In the genomic region with DNA sequence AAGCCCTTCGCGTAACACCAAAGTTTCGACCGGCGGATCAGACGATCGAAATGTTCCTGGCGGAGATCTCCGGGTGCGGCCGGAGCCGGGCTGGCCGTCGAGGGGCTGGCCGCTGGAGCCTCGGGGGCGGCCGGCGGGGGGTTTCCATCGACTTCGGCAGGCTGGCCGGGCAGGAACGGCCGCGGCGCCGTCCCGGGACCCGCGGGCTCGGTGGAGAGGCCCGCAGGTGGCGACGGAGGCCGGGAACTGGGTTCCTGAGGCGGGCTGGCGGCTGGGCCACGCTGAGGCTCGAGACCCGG, we compare ENCODE assay signal across 10 cellular contexts. TPM values are rescaled to one million over a fixed set of nuclear protein-coding genes. Genes with fewer than 3 reads are reported as not detected.
DNase-seq lines count a peak whose midpoint lies in the region; ATAC-seq, FAIRE-seq and TF ChIP-seq lines count a peak whose summit lies in the region.
"Had no signal": no experiment of that assay in that cellular context is flagged by ENCODE, and none has a peak within 500 bp of the region (broad histone marks: within the 10 kb centered on the region; RNA-seq: fewer than 3 reads in every experiment).

No MANE protein-coding gene starts in this region.

- H3K4me1 ChIP-seq in PC-9 (replicated peaks; ENCODE audit: insufficient read depth) (peaks cover 23% of the 10 kb centered on the region), right cardiac atrium (ENCODE audit: control insufficient read depth, insufficient read depth, low read length) (peaks cover 2% of the 10 kb centered on the region), small intestine (ENCODE audit: control insufficient read depth in 2 of 2, insufficient read depth in 1 of 2, low read depth in 1 of 2, low read length in 1 of 2) (no peaks in the 10 kb centered on the region)

- no TSS peak for BruUV-seq in PC-9 (replicated peaks; lab: Mats Ljungman, UMichigan)

- WGBS in right cardiac atrium: 1% methylated on average over 40 of the region's 40 CpGs
- 0 to 1% (median 1%) methylated on average over 14 to 40 of the region's 40 CpGs for WGBS in small intestine, 3 donors

- peaks cover 13% of the 10 kb centered on the region for H3F3A ChIP-seq in PC-9 (ENCODE audit: insufficient read depth, low read depth)

- H3K4me3 ChIP-seq in PC-9 (peak overlapping the region; percentile 95), right cardiac atrium (ENCODE audit: low read length) (peak overlapping the region; percentile 82), small intestine (ENCODE audit: low read depth in 1 of 2, low read length in 2 of 2) (peak overlapping the region in 1 of 2 donors; percentile 67)

- H3K36me3 ChIP-seq in PC-9 (ENCODE audit: low read depth) (no peaks in the 10 kb centered on the region), small intestine (ENCODE audit: control insufficient read depth in 2 of 2, insufficient read depth in 2 of 2, low read length in 2 of 2) (no peaks in the 10 kb centered on the region)
- H3K36me3 ChIP-seq: uterus had no signal

- FAIRE-seq in small intestine (lab: Jason Lieb, UNC): no peak
- FAIRE-seq: TTC549 had no signal

- ATAC-seq in right cardiac atrium: peak in 1 of 2 donors; percentile 1

- intact Hi-C loops in PC-9 (cut with micrococcal nuclease; ENCODE audit: unreplicated experiment) (loop anchor here (2.0 to 10.0 kb wide), 2 partner anchors 29 to 571 kb away; no protein-coding TSS in a partner anchor), right cardiac atrium (cut with DNase I) (loop anchor here in 2 of 4 donors (5.0 to 10.0 kb wide), 2 partner anchors 61 to 166 kb away; partner anchors contain the start of gene CISD3 (in 1 of the 2))

- H3K4me2 ChIP-seq in PC-9: peak overlapping the region; percentile 92

- H3K9me2 ChIP-seq in PC-9 (ENCODE audit: insufficient read depth): no peaks in the 10 kb centered on the region

- H3K27ac ChIP-seq in PC-9 (no peak overlapping the region), right cardiac atrium (ENCODE audit: low read length) (no peak overlapping the region), small intestine (ENCODE audit: low read depth in 1 of 2, low read length in 1 of 2) (no peak overlapping the region)
- H3K27ac ChIP-seq: uterus had no signal

- no peak for TF ChIP-seq CTCF in PC-9 (conservative IDR thresholded peaks at IDR 0.05)

- DNase-seq in DMS53 (lab: John Stamatoyannopoulos, UW) (peak; percentile 54), DMS53 treated with DMSO at 0.1 percent for 48 hours (lab: John Stamatoyannopoulos, UW; ENCODE audit: unreplicated experiment) (no peak), PC-9 (no peak), right cardiac atrium (peak; percentile 27 to 69 (median 60)), small intestine (peak; percentile 11), anterior cingulate cortex (lab: John Stamatoyannopoulos, UW) (no peak), COR-L47 (lab: John Stamatoyannopoulos, UW) (no peak), SHP77 treated with DMSO at 0.1 percent for 48 hours (lab: John Stamatoyannopoulos, UW) (no peak)

- no peaks in the 10 kb centered on the region for H4K20me1 ChIP-seq in PC-9 (ENCODE audit: insufficient read depth)

- no peaks in the 10 kb centered on the region for H3K9me3 ChIP-seq in PC-9 (ENCODE audit: insufficient read depth, low read depth)
- no peaks in the 10 kb centered on the region for H3K9me3 ChIP-seq in right cardiac atrium (ENCODE audit: control insufficient read depth, low read length)
- no peaks in the 10 kb centered on the region for H3K9me3 ChIP-seq in small intestine (ENCODE audit: control insufficient read depth, low read depth)
- H3K9me3 ChIP-seq: uterus had no signal

- H3K79me2 ChIP-seq in PC-9 (ENCODE audit: low read depth): 0 out of 2 replicates have a peak, but pooled peaks cover 4% of the 10 kb centered on the region

- peak overlapping the region; percentile 91 for H2AFZ ChIP-seq in PC-9

- CTCF ChIA-PET in PC-9 (lab: Charles Lee): no interaction called here

- POLR2A ChIA-PET in PC-9 (lab: Charles Lee; ENCODE audit: unreplicated experiment): no interaction called here

- no peaks in the 10 kb centered on the region for H3K27me3 ChIP-seq in PC-9 (ENCODE audit: insufficient read depth, low read depth)
- H3K27me3 ChIP-seq in right cardiac atrium (ENCODE audit: control insufficient read depth, insufficient read depth): no peaks in the 10 kb centered on the region
- peaks cover 9 to 29% of the 10 kb centered on the region in 2 donors for H3K27me3 ChIP-seq in small intestine (ENCODE audit: control insufficient read depth in 2 of 2, insufficient read depth in 2 of 2, low read length in 2 of 2)

RNA-seq across cellular contexts. Expression of gene EPOP, which starts 1.1 kb away (rescaled TPM):
- total RNA-seq in PC-9 (2021): 8.4 and 10.6 TPM in 2 replicates
- total RNA-seq in right cardiac atrium: 1 to 10 TPM in 3 of 4 donors, under 1 TPM in 1; 0.91 to 2.9 (median 1.7) TPM
- 2.1 TPM for polyA plus RNA-seq in right cardiac atrium
- polyA plus RNA-seq in small intestine: 1 to 10 TPM in 1 of 3 donors, under 1 TPM in 1, not detected in 1; 0.22 to 1.3 TPM

RNA-seq across cellular contexts. Expression of gene MLLT6, which starts 31.4 kb away (rescaled TPM):
- 113 and 127 TPM in 2 replicates for total RNA-seq in PC-9 (2021)
- 100 to 1,000 TPM in 2 of 4 donors, 10 to 100 TPM in 2; 80.7 to 108 (median 94.2) TPM for total RNA-seq in right cardiac atrium
- 81.2 TPM for polyA plus RNA-seq in right cardiac atrium
- polyA plus RNA-seq in small intestine: 10 to 100 TPM; 19.5 to 48.2 (median 30.0) TPM

RNA-seq across cellular contexts. Expression of gene CISD3, which starts 56.5 kb away (rescaled TPM):
- 36.6 and 38.1 TPM in 2 replicates for total RNA-seq in PC-9 (2021)
- 10 to 100 TPM; 43.7 to 74.6 (median 67.9) TPM for total RNA-seq in right cardiac atrium
- polyA plus RNA-seq in right cardiac atrium: 78.1 TPM
- polyA plus RNA-seq in small intestine: 100 to 1,000 TPM; 128 to 186 (median 135) TPM

Comparison
In these comparisons a context has a peak if more than half of its experiments do, and no peak if none do; other contexts are left out.
1. DNase-seq: peak in DMS53 (single experiment), right cardiac atrium (3 of 3) and small intestine (single experiment); none in DMS53 treated with DMSO at 0.1 percent for 48 hours (single experiment), PC-9 (0 of 2), anterior cingulate cortex (0 of 58), COR-L47 (single experiment) and SHP77 treated with DMSO at 0.1 percent for 48 hours (single experiment).